Comparison of ENCODE assay signal across 8 cellular contexts in genomic region chr4:142549726-142550463, GRCh38.
DNase-seq lines count a peak whose midpoint lies in the region; ATAC-seq and TF ChIP-seq lines count a peak whose summit lies in the region.

No MANE protein-coding gene starts in this region.

- no peaks in the 10 kb centered on the region for H3K9me3 Mint-ChIP-seq in CD4-positive, alpha-beta T cell
- peaks cover 5% of the 10 kb centered on the region for H3K9me3 Mint-ChIP-seq in T-helper 2 cell treated with Interferon-gamma antibody and Interleukin-4, amounts not matched to agents 5 μg/mL and 100 μg/mL, for 36 hours

- DNase-seq in CD4-positive, alpha-beta T cell: no peak
- DNase-seq in LHCN-M2 (ENCODE audit: low read depth) (peak; percentile 81), iPS-NIHi11 (ENCODE audit: low spot score) (peak; percentile 14), mesenteric fat pad (ENCODE audit: low spot score) (no peak), stomach (no peak)
- no peak for DNase-seq in T-helper 2 cell treated with Interferon-gamma antibody and Interleukin-4, amounts not matched to agents 5 μg/mL and 100 μg/mL, for 36 hours (ENCODE audit: low spot score)

- no peak for TF ChIP-seq CTCF in CD4-positive, alpha-beta T cell (IDR thresholded peaks at IDR 0.05)
- no peak for TF ChIP-seq CTCF in stomach (IDR thresholded peaks at IDR 0.05)

- no peak overlapping the region for H3K4me3 Mint-ChIP-seq in CD4-positive, alpha-beta T cell
- H3K4me3 Mint-ChIP-seq in T-helper 2 cell treated with Interferon-gamma antibody and Interleukin-4, amounts not matched to agents 5 μg/mL and 100 μg/mL, for 36 hours: no peak overlapping the region

- peak; percentile 58 for ATAC-seq in CD4-positive, alpha-beta T cell (ENCODE audit: poor library complexity)
- ATAC-seq in HG03175 (IDR thresholded peaks at IDR 0.05; ENCODE audit: unreplicated experiment) (no peak), GM21526 (IDR thresholded peaks at IDR 0.05; ENCODE audit: low FRiP score, unreplicated experiment) (no peak)

- 14 to 32% (median 19%) methylated on average over 1 of the region's 1 CpG for WGBS in stomach, 5 donors

- peak overlapping the region; percentile 28 for H3K27ac Mint-ChIP-seq in CD4-positive, alpha-beta T cell
- peak overlapping the region; percentile 68 for H3K27ac Mint-ChIP-seq in T-helper 2 cell treated with Interferon-gamma antibody and Interleukin-4, amounts not matched to agents 5 μg/mL and 100 μg/mL, for 36 hours

- CTCF ChIA-PET in CD4-positive, alpha-beta T cell (lab: Charles Lee): interaction anchor here (1.1 kb wide), 1 partner anchor 17 kb away, joined by 3 read pairs; no protein-coding TSS in a partner anchor

- peaks cover 0 to 11% (median 3%) of the 10 kb centered on the region in 4 donors for H3K4me1 ChIP-seq in stomach

- no peak for TF ChIP-seq POLR2A in stomach (IDR thresholded peaks at IDR 0.05)

- peaks cover 61% of the 10 kb centered on the region for H3K4me1 Mint-ChIP-seq in CD4-positive, alpha-beta T cell (ENCODE audit: low read depth)
- H3K4me1 Mint-ChIP-seq in T-helper 2 cell treated with Interferon-gamma antibody and Interleukin-4, amounts not matched to agents 5 μg/mL and 100 μg/mL, for 36 hours (ENCODE audit: low read depth): peaks cover 47% of the 10 kb centered on the region

- no peaks in the 10 kb centered on the region for H3K27me3 ChIP-seq in CD4-positive, alpha-beta T cell (ENCODE audit: control insufficient read depth, insufficient read depth, low read length)
- H3K27me3 ChIP-seq in stomach: no peaks in the 10 kb centered on the region

- H3K36me3 Mint-ChIP-seq in CD4-positive, alpha-beta T cell (ENCODE audit: low read depth): no peaks in the 10 kb centered on the region
- H3K36me3 Mint-ChIP-seq in T-helper 2 cell treated with Interferon-gamma antibody and Interleukin-4, amounts not matched to agents 5 μg/mL and 100 μg/mL, for 36 hours (ENCODE audit: low read depth): peaks cover 5% of the 10 kb centered on the region

- H3K36me3 ChIP-seq in stomach: no peaks in the 10 kb centered on the region

- no peaks in the 10 kb centered on the region for H3K9me3 ChIP-seq in CD4-positive, alpha-beta T cell (ENCODE audit: control insufficient read depth, low read length)
- no peaks in the 10 kb centered on the region for H3K9me3 ChIP-seq in stomach

- H3K4me3 ChIP-seq in stomach: no peak overlapping the region

- TF ChIP-seq EP300 in stomach (IDR thresholded peaks at IDR 0.05): no peak

- intact Hi-C loops in CD4-positive, alpha-beta T cell (cut with DNase I, micrococcal nuclease): loop anchor here in 1 of 2 experiments (10.0 kb wide), 1 partner anchor 295 kb away; the partner anchor contains the start of gene INPP4B
- intact Hi-C loops in stomach (cut with DNase I; ENCODE audit: low total_unique reads): no loop called here

- H3K27me3 Mint-ChIP-seq in CD4-positive, alpha-beta T cell: no peaks in the 10 kb centered on the region
- H3K27me3 Mint-ChIP-seq in T-helper 2 cell treated with Interferon-gamma antibody and Interleukin-4, amounts not matched to agents 5 μg/mL and 100 μg/mL, for 36 hours (ENCODE audit: low read depth): no peaks in the 10 kb centered on the region

- POLR2A ChIA-PET in CD4-positive, alpha-beta T cell (lab: Charles Lee): no interaction called here

- H3K27ac ChIP-seq in CD4-positive, alpha-beta T cell (ENCODE audit: low read depth, low read length): no peak overlapping the region
- peak overlapping the region in 2 of 5 donors; percentile 2 to 49 for H3K27ac ChIP-seq in stomach

Comparison
In these comparisons a context has a peak if more than half of its experiments do, and no peak if none do; other contexts are left out.
1. DNase-seq: peak in LHCN-M2 (single experiment) and iPS-NIHi11 (single experiment); none in CD4-positive, alpha-beta T cell (0 of 10), T-helper 2 cell treated with Interferon-gamma antibody and Interleukin-4, amounts not matched to agents 5 μg/mL and 100 μg/mL, for 36 hours (single experiment), mesenteric fat pad (single experiment) and stomach (single experiment).